Comparison of ENCODE assay signal across 1 cellular context in the genomic region with DNA sequence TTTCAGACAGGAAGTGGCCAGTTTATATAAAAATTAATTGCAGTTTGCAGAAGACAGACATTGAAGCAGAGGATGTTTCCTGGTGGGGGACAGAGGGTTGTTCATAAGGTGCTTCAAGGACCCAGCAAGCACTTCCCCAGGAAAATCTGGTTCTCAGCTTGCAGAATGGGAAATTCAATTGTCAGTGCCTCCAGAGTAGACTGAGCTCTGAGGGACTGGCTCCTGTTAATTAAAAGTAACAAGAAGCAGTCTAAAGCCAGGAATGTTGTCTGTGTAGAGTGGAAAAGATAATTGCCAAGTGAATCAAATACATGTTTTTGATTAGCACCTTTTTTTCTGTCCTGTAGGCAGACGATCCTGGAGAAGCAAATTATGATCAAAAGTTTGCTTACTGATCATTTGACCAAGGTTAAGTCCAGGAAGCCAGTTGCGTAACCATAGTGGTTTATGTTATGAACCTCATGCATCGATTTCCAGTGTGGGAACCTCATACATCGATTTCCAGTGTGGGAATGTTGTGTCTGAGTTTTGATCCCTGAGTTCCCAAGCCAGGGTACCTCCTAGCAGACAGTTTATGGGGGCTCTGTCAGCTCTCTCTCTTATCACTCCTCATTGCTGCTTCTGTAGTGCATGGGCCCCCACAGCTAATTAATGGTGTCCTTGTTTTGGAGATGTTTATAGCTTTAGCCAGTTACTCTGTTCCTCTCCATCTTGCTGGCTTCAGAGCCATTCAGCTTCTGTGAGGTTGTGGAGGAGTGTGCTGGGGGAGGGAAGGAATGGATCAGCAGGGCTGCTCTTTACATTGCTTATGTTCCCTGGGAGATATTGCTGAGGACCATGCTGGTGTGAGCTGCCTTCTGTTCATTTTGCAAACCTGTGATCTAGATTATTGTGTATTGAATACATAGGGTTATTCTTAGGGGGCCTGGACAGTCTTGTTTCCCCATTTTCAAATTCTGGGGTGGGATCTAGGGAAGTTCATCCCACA.
TF ChIP-seq lines count a peak whose summit lies in the region.

No MANE protein-coding gene starts in this region.

TF ChIP-seq in GM23338, 12 proteins besides CTCF, POLR2A, EP300 and RAD21:
- TF ChIP-seq, protein P1, sequence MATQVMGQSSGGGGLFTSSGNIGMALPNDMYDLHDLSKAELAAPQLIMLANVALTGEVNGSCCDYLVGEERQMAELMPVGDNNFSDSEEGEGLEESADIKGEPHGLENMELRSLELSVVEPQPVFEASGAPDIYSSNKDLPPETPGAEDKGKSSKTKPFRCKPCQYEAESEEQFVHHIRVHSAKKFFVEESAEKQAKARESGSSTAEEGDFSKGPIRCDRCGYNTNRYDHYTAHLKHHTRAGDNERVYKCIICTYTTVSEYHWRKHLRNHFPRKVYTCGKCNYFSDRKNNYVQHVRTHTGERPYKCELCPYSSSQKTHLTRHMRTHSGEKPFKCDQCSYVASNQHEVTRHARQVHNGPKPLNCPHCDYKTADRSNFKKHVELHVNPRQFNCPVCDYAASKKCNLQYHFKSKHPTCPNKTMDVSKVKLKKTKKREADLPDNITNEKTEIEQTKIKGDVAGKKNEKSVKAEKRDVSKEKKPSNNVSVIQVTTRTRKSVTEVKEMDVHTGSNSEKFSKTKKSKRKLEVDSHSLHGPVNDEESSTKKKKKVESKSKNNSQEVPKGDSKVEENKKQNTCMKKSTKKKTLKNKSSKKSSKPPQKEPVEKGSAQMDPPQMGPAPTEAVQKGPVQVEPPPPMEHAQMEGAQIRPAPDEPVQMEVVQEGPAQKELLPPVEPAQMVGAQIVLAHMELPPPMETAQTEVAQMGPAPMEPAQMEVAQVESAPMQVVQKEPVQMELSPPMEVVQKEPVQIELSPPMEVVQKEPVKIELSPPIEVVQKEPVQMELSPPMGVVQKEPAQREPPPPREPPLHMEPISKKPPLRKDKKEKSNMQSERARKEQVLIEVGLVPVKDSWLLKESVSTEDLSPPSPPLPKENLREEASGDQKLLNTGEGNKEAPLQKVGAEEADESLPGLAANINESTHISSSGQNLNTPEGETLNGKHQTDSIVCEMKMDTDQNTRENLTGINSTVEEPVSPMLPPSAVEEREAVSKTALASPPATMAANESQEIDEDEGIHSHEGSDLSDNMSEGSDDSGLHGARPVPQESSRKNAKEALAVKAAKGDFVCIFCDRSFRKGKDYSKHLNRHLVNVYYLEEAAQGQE (IDR thresholded peaks at IDR 0.05; ENCODE audit: unreplicated experiment), result no peak
- TF ChIP-seq STAT1 (IDR thresholded peaks at IDR 0.05; ENCODE audit: unreplicated experiment) (no peak), ZNF114 (CRISPR knock-in tag; IDR thresholded peaks at IDR 0.05) (no peak), JUNB (IDR thresholded peaks at IDR 0.05; ENCODE audit: unreplicated experiment) (no peak), EZH2 (IDR thresholded peaks at IDR 0.05; ENCODE audit: low read depth, unreplicated experiment) (no peak), ZNF331 (CRISPR knock-in tag; IDR thresholded peaks at IDR 0.05; ENCODE audit: low read depth) (no peak), EZH2phosphoT487 (IDR thresholded peaks at IDR 0.05; ENCODE audit: unreplicated experiment) (no peak), POLR2AphosphoS5 (IDR thresholded peaks at IDR 0.05; ENCODE audit: low read depth) (no peak), NANOG (IDR thresholded peaks at IDR 0.05; ENCODE audit: borderline replicate concordance) (no peak), CREB1 (CRISPR knock-in tag; IDR thresholded peaks at IDR 0.05; ENCODE audit: low read depth) (no peak)
- TF ChIP-seq, protein P2, sequence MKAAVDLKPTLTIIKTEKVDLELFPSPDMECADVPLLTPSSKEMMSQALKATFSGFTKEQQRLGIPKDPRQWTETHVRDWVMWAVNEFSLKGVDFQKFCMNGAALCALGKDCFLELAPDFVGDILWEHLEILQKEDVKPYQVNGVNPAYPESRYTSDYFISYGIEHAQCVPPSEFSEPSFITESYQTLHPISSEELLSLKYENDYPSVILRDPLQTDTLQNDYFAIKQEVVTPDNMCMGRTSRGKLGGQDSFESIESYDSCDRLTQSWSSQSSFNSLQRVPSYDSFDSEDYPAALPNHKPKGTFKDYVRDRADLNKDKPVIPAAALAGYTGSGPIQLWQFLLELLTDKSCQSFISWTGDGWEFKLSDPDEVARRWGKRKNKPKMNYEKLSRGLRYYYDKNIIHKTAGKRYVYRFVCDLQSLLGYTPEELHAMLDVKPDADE (IDR thresholded peaks at IDR 0.05), result no peak
- TF ChIP-seq, protein P3, sequence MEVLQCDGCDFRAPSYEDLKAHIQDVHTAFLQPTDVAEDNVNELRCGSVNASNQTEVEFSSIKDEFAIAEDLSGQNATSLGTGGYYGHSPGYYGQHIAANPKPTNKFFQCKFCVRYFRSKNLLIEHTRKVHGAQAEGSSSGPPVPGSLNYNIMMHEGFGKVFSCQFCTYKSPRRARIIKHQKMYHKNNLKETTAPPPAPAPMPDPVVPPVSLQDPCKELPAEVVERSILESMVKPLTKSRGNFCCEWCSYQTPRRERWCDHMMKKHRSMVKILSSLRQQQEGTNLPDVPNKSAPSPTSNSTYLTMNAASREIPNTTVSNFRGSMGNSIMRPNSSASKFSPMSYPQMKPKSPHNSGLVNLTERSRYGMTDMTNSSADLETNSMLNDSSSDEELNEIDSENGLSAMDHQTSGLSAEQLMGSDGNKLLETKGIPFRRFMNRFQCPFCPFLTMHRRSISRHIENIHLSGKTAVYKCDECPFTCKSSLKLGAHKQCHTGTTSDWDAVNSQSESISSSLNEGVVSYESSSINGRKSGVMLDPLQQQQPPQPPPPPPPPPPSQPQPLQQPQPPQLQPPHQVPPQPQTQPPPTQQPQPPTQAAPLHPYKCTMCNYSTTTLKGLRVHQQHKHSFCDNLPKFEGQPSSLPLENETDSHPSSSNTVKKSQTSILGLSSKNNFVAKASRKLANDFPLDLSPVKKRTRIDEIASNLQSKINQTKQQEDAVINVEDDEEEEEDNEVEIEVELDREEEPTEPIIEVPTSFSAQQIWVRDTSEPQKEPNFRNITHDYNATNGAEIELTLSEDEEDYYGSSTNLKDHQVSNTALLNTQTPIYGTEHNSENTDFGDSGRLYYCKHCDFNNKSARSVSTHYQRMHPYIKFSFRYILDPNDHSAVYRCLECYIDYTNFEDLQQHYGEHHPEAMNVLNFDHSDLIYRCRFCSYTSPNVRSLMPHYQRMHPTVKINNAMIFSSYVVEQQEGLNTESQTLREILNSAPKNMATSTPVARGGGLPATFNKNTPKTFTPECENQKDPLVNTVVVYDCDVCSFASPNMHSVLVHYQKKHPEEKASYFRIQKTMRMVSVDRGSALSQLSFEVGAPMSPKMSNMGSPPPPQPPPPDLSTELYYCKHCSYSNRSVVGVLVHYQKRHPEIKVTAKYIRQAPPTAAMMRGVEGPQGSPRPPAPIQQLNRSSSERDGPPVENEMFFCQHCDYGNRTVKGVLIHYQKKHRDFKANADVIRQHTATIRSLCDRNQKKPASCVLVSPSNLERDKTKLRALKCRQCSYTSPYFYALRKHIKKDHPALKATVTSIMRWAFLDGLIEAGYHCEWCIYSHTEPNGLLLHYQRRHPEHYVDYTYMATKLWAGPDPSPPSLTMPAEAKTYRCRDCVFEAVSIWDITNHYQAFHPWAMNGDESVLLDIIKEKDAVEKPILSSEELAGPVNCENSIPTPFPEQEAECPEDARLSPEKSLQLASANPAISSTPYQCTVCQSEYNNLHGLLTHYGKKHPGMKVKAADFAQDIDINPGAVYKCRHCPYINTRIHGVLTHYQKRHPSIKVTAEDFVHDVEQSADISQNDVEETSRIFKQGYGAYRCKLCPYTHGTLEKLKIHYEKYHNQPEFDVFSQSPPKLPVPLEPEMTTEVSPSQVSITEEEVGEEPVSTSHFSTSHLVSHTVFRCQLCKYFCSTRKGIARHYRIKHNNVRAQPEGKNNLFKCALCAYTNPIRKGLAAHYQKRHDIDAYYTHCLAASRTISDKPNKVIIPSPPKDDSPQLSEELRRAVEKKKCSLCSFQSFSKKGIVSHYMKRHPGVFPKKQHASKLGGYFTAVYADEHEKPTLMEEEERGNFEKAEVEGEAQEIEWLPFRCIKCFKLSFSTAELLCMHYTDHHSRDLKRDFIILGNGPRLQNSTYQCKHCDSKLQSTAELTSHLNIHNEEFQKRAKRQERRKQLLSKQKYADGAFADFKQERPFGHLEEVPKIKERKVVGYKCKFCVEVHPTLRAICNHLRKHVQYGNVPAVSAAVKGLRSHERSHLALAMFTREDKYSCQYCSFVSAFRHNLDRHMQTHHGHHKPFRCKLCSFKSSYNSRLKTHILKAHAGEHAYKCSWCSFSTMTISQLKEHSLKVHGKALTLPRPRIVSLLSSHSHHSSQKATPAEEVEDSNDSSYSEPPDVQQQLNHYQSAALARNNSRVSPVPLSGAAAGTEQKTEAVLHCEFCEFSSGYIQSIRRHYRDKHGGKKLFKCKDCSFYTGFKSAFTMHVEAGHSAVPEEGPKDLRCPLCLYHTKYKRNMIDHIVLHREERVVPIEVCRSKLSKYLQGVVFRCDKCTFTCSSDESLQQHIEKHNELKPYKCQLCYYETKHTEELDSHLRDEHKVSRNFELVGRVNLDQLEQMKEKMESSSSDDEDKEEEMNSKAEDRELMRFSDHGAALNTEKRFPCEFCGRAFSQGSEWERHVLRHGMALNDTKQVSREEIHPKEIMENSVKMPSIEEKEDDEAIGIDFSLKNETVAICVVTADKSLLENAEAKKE (CRISPR knock-in tag; IDR thresholded peaks at IDR 0.05), result no peak
